Comparison of ENCODE assay signal across 8 cellular contexts in the genomic region with DNA sequence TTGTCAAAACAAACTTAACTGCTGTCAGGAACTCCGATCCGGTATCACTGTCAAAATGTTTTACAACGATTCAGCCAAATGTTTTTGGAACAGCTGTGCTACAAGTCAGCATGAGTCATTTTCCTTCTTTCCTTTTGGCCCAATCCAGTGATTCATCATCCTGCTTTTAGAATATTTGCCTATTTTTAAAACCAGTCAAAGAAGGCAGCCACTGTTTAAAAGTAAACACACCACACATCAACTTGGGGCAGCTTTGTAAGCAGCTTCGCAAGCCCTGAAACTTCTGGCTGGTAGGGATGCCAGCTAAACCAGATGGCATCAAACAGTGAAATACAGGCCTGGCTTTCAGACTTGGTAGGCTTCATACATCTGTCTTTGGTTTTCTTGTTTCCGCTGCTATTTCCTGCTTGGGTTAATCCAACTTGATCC. TPM values are rescaled to one million over a fixed set of nuclear protein-coding genes. Genes with fewer than 3 reads are reported as not detected.
DNase-seq lines count a peak whose midpoint lies in the region; ATAC-seq and TF ChIP-seq lines count a peak whose summit lies in the region.

No MANE protein-coding gene starts in this region.

- H3K9me3 ChIP-seq in RWPE2 (ENCODE audit: severe bottlenecking) (no peaks in the 10 kb centered on the region), skeletal muscle satellite cell (replicated peaks; ENCODE audit: low read length) (no peaks in the 10 kb centered on the region)

- H3K27ac ChIP-seq in RWPE2 (ENCODE audit: poor library complexity, severe bottlenecking): peak overlapping the region; percentile 97

- H3K27me3 ChIP-seq in RWPE2 (ENCODE audit: insufficient read depth, poor library complexity, severe bottlenecking) (no peaks in the 10 kb centered on the region), skeletal muscle satellite cell (ENCODE audit: control insufficient read depth, insufficient read depth, low read length) (no peaks in the 10 kb centered on the region)

- no peak overlapping the region for H3K4me3 ChIP-seq in RWPE2 (ENCODE audit: severe bottlenecking)
- H3K4me3 ChIP-seq in skeletal muscle satellite cell (ENCODE audit: low read length): peak overlapping the region; percentile 28

- peak; percentile 45 for ATAC-seq in GM18909 (IDR thresholded peaks at IDR 0.05; ENCODE audit: poor library complexity, unreplicated experiment)
- peak; percentile 75 for ATAC-seq in RWPE2 (ENCODE audit: low read depth)

- peak overlapping the region; percentile 66 for H3K9ac ChIP-seq in skeletal muscle satellite cell (ENCODE audit: low read depth, low read length)

- H3K36me3 ChIP-seq in RWPE2 (ENCODE audit: low read depth) (no peaks in the 10 kb centered on the region), skeletal muscle satellite cell (ENCODE audit: insufficient read depth, low read length) (no peaks in the 10 kb centered on the region)

- TF ChIP-seq CTCF in RWPE2 (IDR thresholded peaks at IDR 0.05; ENCODE audit: poor library complexity, severe bottlenecking): no peak

- H3K4me1 ChIP-seq in RWPE2 (ENCODE audit: insufficient read depth, poor library complexity, severe bottlenecking) (peaks cover 38% of the 10 kb centered on the region), skeletal muscle satellite cell (ENCODE audit: control insufficient read depth, insufficient read depth, low read length) (peaks cover 66% of the 10 kb centered on the region)

- peak overlapping the region; percentile 59 for H3K4me2 ChIP-seq in skeletal muscle satellite cell (ENCODE audit: low read length)

- DNase-seq in RWPE2 (ENCODE audit: low spot score) (no peak), foreskin melanocyte (peak; percentile 95), ureter (ENCODE audit: low spot score) (no peak), CD1c-positive myeloid dendritic cell (ENCODE audit: extremely low spot score) (no peak), HuH-7.5 (ENCODE audit: low spot score) (no peak), NCI-H524 treated with DMSO at 0.1 percent for 48 hours (lab: John Stamatoyannopoulos, UW) (no peak)

RNA-seq across cellular contexts. Expression of gene MAP3K7CL, which starts 14.9 kb away (rescaled TPM):
- total RNA-seq in skeletal muscle satellite cell (2012; rRNA removed): 9.1 and 14.2 TPM in 2 replicates
- total RNA-seq in ureter: 11.5 TPM
